8 cellular contexts compared by ENCODE assay signal in the genomic region with DNA sequence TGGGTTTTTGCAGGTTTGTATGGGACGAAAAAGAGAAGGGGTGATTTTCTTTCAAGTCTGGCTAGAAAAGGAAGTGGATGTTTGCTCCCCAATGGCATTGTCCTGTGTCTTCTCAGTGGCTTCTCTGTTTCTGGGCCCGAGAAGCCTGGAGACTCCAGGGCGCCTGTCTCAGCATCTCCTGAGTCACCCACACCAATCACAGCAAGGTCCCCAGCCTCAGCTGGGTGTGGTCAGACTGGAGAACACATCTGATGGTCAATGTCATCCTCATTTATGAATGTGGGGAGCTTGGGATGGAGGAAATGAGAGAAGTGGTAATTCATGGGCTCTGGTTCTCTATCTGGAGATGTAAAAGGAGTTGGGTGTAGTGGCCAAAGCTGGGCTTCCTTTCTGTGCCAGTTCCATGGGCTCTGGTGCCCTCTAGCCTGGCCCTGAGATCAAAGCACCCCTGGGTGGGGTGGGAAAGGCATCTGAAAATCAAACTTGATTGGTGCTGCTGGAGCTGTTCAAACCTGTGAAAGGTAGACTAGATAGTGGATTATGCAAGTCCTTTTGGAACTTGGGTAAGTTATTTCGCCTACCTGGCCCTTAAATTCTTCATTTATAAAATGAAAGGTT. TPM values are rescaled to one million over a fixed set of nuclear protein-coding genes. Genes with fewer than 3 reads are reported as not detected.
DNase-seq lines count a peak whose midpoint lies in the region; ATAC-seq, FAIRE-seq and TF ChIP-seq lines count a peak whose summit lies in the region.

No MANE protein-coding gene starts in this region.

- TF ChIP-seq CTCF in GM23338 (conservative IDR thresholded peaks at IDR 0.05; ENCODE audit: low read depth in 2 of 2) (peak; percentile 15 to 61; a peak in 2 of 4 replicates), kidney (IDR thresholded peaks at IDR 0.05; ENCODE audit: borderline replicate concordance, extremely low read depth, insufficient read depth) (peak; percentile 48)

- H3K27me3 Mint-ChIP-seq in GM23338 (ENCODE audit: insufficient read depth, low read depth, poor library complexity): peaks cover 6% of the 10 kb centered on the region

- H3K9ac ChIP-seq in kidney (ENCODE audit: low read length in 2 of 2): no peak overlapping the region

- H3K4me1 Mint-ChIP-seq in GM23338: peaks cover 13% of the 10 kb centered on the region

- H2AFZ ChIP-seq in GM23338: no peak overlapping the region

- intact Hi-C loops in kidney (cut with DNase I): no loop called here

- no peak for ATAC-seq in GM23338
- no peak for ATAC-seq in HG03175 (IDR thresholded peaks at IDR 0.05; ENCODE audit: unreplicated experiment)
- ATAC-seq in HG03135 (IDR thresholded peaks at IDR 0.05; ENCODE audit: unreplicated experiment): no peak

- H3K4me1 ChIP-seq in GM23338 (ENCODE audit: insufficient read depth) (no peaks in the 10 kb centered on the region; the same call in 1 of the 2 replicates), kidney (ENCODE audit: control insufficient read depth in 1 of 2, insufficient read depth in 1 of 2, low read depth in 1 of 2, low read length in 2 of 2) (no peaks in the 10 kb centered on the region), HAP-1 (no peaks in the 10 kb centered on the region)

- H3K27ac ChIP-seq in GM23338 (ENCODE audit: low read depth) (no peak overlapping the region), kidney (ENCODE audit: low read depth in 2 of 2, low read length in 2 of 2) (no peak overlapping the region)

- no peak for FAIRE-seq in kidney (lab: Jason Lieb, UNC)

- no peak overlapping the region for H3K4me2 ChIP-seq in GM23338

- no peak overlapping the region for H3K4me3 ChIP-seq in GM23338
- H3K4me3 ChIP-seq in kidney (ENCODE audit: low read length in 2 of 2): no peak overlapping the region
- no peak overlapping the region for H3K4me3 ChIP-seq in HAP-1

- no peaks in the 10 kb centered on the region for H3F3A ChIP-seq in GM23338 (replicated peaks; ENCODE audit: low read depth)

- DNase-seq in AML-193 (lab: John Stamatoyannopoulos, UW) (peak; percentile 48 to 62), GM23338 (ENCODE audit: low spot score) (no peak), UCSD-AML1 (lab: John Stamatoyannopoulos, UW; ENCODE audit: unreplicated experiment) (peak; percentile 47), kidney (no peak), HAP-1 (ENCODE audit: low spot score in 2 of 2) (no peak), activated gamma-delta T cell (lab: John Stamatoyannopoulos, UW) (no peak)

- no peaks in the 10 kb centered on the region for H3K36me3 ChIP-seq in GM23338 (ENCODE audit: insufficient read depth)
- no peaks in the 10 kb centered on the region for H3K36me3 ChIP-seq in kidney (ENCODE audit: control insufficient read depth in 1 of 2, insufficient read depth in 2 of 2, low read length in 2 of 2)
- no peaks in the 10 kb centered on the region for H3K36me3 ChIP-seq in HAP-1 (replicated peaks)

- no peaks in the 10 kb centered on the region for H3K36me3 Mint-ChIP-seq in GM23338 (ENCODE audit: low read depth)

- H3K4me3 Mint-ChIP-seq in GM23338: no peak overlapping the region

- in situ Hi-C loops in HAP-1 (cut with MboI; ENCODE audit: low sequenced_read_pairs): no loop called here

- H3K9me3 ChIP-seq in kidney (ENCODE audit: control insufficient read depth in 1 of 2, low read length in 2 of 2) (no peaks in the 10 kb centered on the region), HAP-1 (no peaks in the 10 kb centered on the region)

- no peak overlapping the region for H3K27ac Mint-ChIP-seq in GM23338

- H3K9me3 Mint-ChIP-seq in GM23338: no peaks in the 10 kb centered on the region

- no peaks in the 10 kb centered on the region for H3K79me2 ChIP-seq in GM23338 (replicated peaks; ENCODE audit: insufficient read depth)

- no peaks in the 10 kb centered on the region for H3K9me2 ChIP-seq in GM23338 (ENCODE audit: insufficient read depth)

- H4K20me1 ChIP-seq in GM23338 (replicated peaks; ENCODE audit: insufficient read depth): no peaks in the 10 kb centered on the region

- no peaks in the 10 kb centered on the region for H3K27me3 ChIP-seq in GM23338 (ENCODE audit: insufficient read depth)
- H3K27me3 ChIP-seq in HAP-1 (ENCODE audit: low read depth): no peaks in the 10 kb centered on the region

TF ChIP-seq in GM23338, 12 proteins besides CTCF, POLR2A, EP300 and RAD21:
- TF ChIP-seq EZH2 (IDR thresholded peaks at IDR 0.05; ENCODE audit: low read depth, unreplicated experiment): no peak
- TF ChIP-seq, protein P1, sequence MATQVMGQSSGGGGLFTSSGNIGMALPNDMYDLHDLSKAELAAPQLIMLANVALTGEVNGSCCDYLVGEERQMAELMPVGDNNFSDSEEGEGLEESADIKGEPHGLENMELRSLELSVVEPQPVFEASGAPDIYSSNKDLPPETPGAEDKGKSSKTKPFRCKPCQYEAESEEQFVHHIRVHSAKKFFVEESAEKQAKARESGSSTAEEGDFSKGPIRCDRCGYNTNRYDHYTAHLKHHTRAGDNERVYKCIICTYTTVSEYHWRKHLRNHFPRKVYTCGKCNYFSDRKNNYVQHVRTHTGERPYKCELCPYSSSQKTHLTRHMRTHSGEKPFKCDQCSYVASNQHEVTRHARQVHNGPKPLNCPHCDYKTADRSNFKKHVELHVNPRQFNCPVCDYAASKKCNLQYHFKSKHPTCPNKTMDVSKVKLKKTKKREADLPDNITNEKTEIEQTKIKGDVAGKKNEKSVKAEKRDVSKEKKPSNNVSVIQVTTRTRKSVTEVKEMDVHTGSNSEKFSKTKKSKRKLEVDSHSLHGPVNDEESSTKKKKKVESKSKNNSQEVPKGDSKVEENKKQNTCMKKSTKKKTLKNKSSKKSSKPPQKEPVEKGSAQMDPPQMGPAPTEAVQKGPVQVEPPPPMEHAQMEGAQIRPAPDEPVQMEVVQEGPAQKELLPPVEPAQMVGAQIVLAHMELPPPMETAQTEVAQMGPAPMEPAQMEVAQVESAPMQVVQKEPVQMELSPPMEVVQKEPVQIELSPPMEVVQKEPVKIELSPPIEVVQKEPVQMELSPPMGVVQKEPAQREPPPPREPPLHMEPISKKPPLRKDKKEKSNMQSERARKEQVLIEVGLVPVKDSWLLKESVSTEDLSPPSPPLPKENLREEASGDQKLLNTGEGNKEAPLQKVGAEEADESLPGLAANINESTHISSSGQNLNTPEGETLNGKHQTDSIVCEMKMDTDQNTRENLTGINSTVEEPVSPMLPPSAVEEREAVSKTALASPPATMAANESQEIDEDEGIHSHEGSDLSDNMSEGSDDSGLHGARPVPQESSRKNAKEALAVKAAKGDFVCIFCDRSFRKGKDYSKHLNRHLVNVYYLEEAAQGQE (IDR thresholded peaks at IDR 0.05; ENCODE audit: unreplicated experiment): no peak
- TF ChIP-seq STAT1 (IDR thresholded peaks at IDR 0.05; ENCODE audit: unreplicated experiment): no peak

RNA-seq across cellular contexts. Expression of gene RASL11A, which starts 13.4 kb away (rescaled TPM):
- 3.3 and 3.8 TPM in 2 replicates for total RNA-seq in GM23338 (2014; rRNA removed; shearing (Covaris generic))
- polyA plus RNA-seq in GM23338 (2016; fragmentation: Nextera tagmentation; extraction: Ambion mirVana) (1.9 TPM in 2 replicates), kidney (ENCODE audit: insufficient read depth, low read depth, low replicate concordance) (66.6 TPM)
- 42.4 TPM for total RNA-seq in kidney

RNA-seq across cellular contexts. Expression of gene RPL21, which starts 32.7 kb away (rescaled TPM):
- 1,037 and 1,529 TPM in 2 replicates for total RNA-seq in GM23338 (2014; rRNA removed; shearing (Covaris generic))
- polyA plus RNA-seq in GM23338 (2016; fragmentation: Nextera tagmentation; extraction: Ambion mirVana): 1,343 and 1,538 TPM in 2 replicates
- 864 TPM for total RNA-seq in kidney
- polyA plus RNA-seq in kidney (ENCODE audit: insufficient read depth, low read depth, low replicate concordance): 2,520 TPM

Comparison
In these comparisons a context has a peak if more than half of its experiments do, and no peak if none do; other contexts are left out.
1. DNase-seq: peak in AML-193 (2 of 2) and UCSD-AML1 (single experiment); none in GM23338 (single experiment), kidney (single experiment), HAP-1 (0 of 2) and activated gamma-delta T cell (single experiment).